Comparison of ENCODE assay signal across 14 cellular contexts in the genomic region with DNA sequence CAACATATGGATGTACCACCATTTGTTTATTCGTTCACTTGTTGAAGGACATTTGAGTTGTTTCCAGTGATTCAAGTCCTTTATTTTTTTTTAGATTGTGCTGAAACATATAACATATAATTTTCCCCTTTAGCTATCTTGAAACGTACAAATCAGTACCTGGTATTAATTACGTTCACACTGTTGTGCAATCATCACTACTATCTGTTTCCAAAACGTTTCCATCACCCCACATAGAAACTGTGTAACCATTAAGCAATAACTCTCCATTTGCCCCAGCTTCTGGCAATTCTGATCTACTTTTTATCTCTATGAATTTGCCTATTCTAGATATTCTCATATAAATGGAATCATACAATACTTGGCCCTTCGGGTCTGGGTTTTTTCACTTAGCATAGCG.
"Had no signal": no experiment of that assay in that cellular context is flagged by ENCODE, and none has a peak within 500 bp of the region (broad histone marks: within the 10 kb centered on the region; RNA-seq: fewer than 3 reads in every experiment).

No MANE protein-coding gene starts in this region.

- H3K27me3 ChIP-seq: right atrium auricular region, tibial nerve had no signal

- H3K4me1 ChIP-seq: prostate gland had no signal

- H3K4me3 ChIP-seq: prostate gland, right atrium auricular region, tibial nerve had no signal

- H3K27ac ChIP-seq: prostate gland had no signal

- DNase-seq: activated CD4-positive, alpha-beta memory T cell treated with anti-CD3 and anti-CD28 coated beads, Interleukin-2, amount 10 ng/mL, durations not matched to agents 7 days and 5 days; activated CD4-positive, alpha-beta T cell treated with anti-CD3 and anti-CD28 coated beads for 48 hours; activated effector memory CD4-positive, alpha-beta T cell treated with Interleukin-2 at 50 U/mL for 16 hours; activated naive CD4-positive, alpha-beta T cell treated with anti-CD3 and anti-CD28 coated beads for 36 hours; activated naive CD8-positive, alpha-beta T cell treated with anti-CD3 and anti-CD28 coated beads, Interleukin-2, amount 10 ng/mL, durations not matched to agents 7 days and 5 days; activated T-cell treated with anti-CD3 and anti-CD28 coated beads, Interleukin-2, amount 50 U/mL, for 72 hours; amygdala; hypothalamus; stimulated activated CD4-positive, alpha-beta T cell treated with anti-CD3 and anti-CD28 coated beads, Interleukin-1b, Interleukin-23, amount 100 ng/mL, for 48 hours; substantia nigra; T1000 had no signal

- H3K36me3 ChIP-seq: prostate gland, right atrium auricular region, tibial nerve had no signal
